28 cellular contexts compared by ENCODE assay signal in the genomic region with DNA sequence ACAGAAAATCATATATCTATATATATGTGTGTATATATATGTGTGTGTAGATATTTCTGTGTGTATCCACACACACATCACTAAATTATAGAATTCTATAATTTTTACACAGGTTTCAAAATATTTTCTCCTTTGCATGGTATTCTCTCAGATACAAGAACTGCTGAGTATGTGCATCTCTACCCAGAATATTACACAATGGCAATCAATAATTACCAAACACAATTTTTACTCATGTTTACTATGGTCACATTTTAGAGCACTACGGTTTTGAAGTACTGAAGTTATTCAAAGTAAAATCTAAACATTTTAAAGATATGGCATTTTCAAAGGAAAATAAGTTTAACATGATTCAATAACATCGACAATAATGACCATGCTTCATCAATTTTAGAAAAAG.
"Had no signal": no experiment of that assay in that cellular context is flagged by ENCODE, and none has a peak within 500 bp of the region (broad histone marks: within the 10 kb centered on the region; RNA-seq: fewer than 3 reads in every experiment).

No MANE protein-coding gene starts in this region.

- DNase-seq: stimulated activated CD4-positive, alpha-beta T cell treated with anti-CD3 and anti-CD28 coated beads, Interleukin-2, amount 100 ng/mL, for 48 hours; stimulated activated CD4-positive, alpha-beta T cell treated with anti-CD3 and anti-CD28 coated beads, Interleukin-4, amount 100 ng/mL, for 1 hour; stimulated activated CD4-positive, alpha-beta T cell treated with anti-CD3 and anti-CD28 coated beads, Interleukin-4, amount 100 ng/mL, for 24 hours; stimulated activated CD4-positive, alpha-beta T cell treated with anti-CD3 and anti-CD28 coated beads, Interleukin-4, amount 100 ng/mL, for 4 hours; stimulated activated CD8-positive, alpha-beta memory T cell treated with anti-CD3 and anti-CD28 coated beads, Interleukin-4, amount 100 ng/mL, for 48 hours; stimulated activated naive B cell treated with anti-CD40 and anti-IgM and Interleukin-4, amounts not matched to agents 10 μg/mL and 1 μg/mL and 100 μg/mL, for 72 hours; stimulated activated naive CD4-positive, alpha-beta T cell; stimulated activated naive CD4-positive, alpha-beta T cell treated with Interleukin-2 at 50 U/mL for 16 hours; stimulated activated naive CD8-positive, alpha-beta T cell treated with anti-CD3 and anti-CD28 coated beads, Interleukin-15, amount 100 ng/mL, for 72 hours; stimulated activated naive CD8-positive, alpha-beta T cell treated with anti-CD3 and anti-CD28 coated beads, Interleukin-15, Interleukin-2, amounts not matched to agents 100 U/mL and 50 U/mL, for 24 hours; substantia nigra; testis; thyroid gland; tibial artery; transverse colon; upper lobe of left lung; upper lobe of right lung; uterus had no signal

- H3K27ac ChIP-seq: stomach, suprapubic skin, testis, thoracic aorta, thyroid gland, tibial artery, tibial nerve, transverse colon, upper lobe of left lung, upper lobe of right lung, uterus, vagina had no signal

- H3K27ac Mint-ChIP-seq: stimulated activated effector memory CD8-positive, alpha-beta T cell treated with anti-CD3 and anti-CD28 coated beads, Interleukin-12 subunit alpha, Interleukin-12 subunit beta, amount 100 ng/mL, for 72 hours; stimulated activated memory B cell treated with anti-CD40 and anti-IgM and Interleukin-4, amounts not matched to agents 10 μg/mL and 1 μg/mL and 100 μg/mL, for 72 hours; stimulated activated naive B cell treated with anti-CD40 and anti-IgM and Interleukin-4, amounts not matched to agents 10 μg/mL and 1 μg/mL and 100 μg/mL, for 72 hours; stimulated activated naive CD8-positive, alpha-beta T cell treated with anti-CD3 and anti-CD28 coated beads, Interleukin-15, amount 100 ng/mL, for 72 hours; stimulated activated naive CD8-positive, alpha-beta T cell treated with anti-CD3 and anti-CD28 coated beads, Interleukin-15, Interleukin-2, amounts not matched to agents 100 ng/mL and 50 ng/mL, for 24 hours; type B pancreatic cell had no signal

- ATAC-seq: stimulated activated effector memory CD8-positive, alpha-beta T cell treated with anti-CD3 and anti-CD28 coated beads, Interleukin-12 subunit alpha, Interleukin-12 subunit beta, amount 100 ng/mL, for 72 hours; stimulated activated memory B cell treated with anti-CD40 and anti-IgM and Interleukin-4, amounts not matched to agents 10 μg/mL and 1 μg/mL and 100 μg/mL, for 72 hours; stimulated activated naive B cell treated with anti-CD40 and anti-IgM and Interleukin-4, amounts not matched to agents 10 μg/mL and 1 μg/mL and 100 μg/mL, for 72 hours; stimulated activated naive CD8-positive, alpha-beta T cell treated with anti-CD3 and anti-CD28 coated beads, Interleukin-15, amount 100 ng/mL, for 72 hours; stimulated activated naive CD8-positive, alpha-beta T cell treated with anti-CD3 and anti-CD28 coated beads, Interleukin-15, Interleukin-2, amounts not matched to agents 100 U/mL and 50 U/mL, for 24 hours; upper lobe of right lung had no signal

- H3K9me3 ChIP-seq: stomach, suprapubic skin, testis, thoracic aorta, thyroid gland, tibial artery, tibial nerve, transverse colon, upper lobe of left lung, upper lobe of right lung, uterus, vagina had no signal

- H3K4me3 Mint-ChIP-seq: stimulated activated effector memory CD8-positive, alpha-beta T cell treated with anti-CD3 and anti-CD28 coated beads, Interleukin-12 subunit alpha, Interleukin-12 subunit beta, amount 100 ng/mL, for 72 hours; stimulated activated memory B cell treated with anti-CD40 and anti-IgM and Interleukin-4, amounts not matched to agents 10 μg/mL and 1 μg/mL and 100 μg/mL, for 72 hours; stimulated activated naive B cell treated with anti-CD40 and anti-IgM and Interleukin-4, amounts not matched to agents 10 μg/mL and 1 μg/mL and 100 μg/mL, for 72 hours; stimulated activated naive CD8-positive, alpha-beta T cell treated with anti-CD3 and anti-CD28 coated beads, Interleukin-15, amount 100 ng/mL, for 72 hours; stimulated activated naive CD8-positive, alpha-beta T cell treated with anti-CD3 and anti-CD28 coated beads, Interleukin-15, Interleukin-2, amounts not matched to agents 100 ng/mL and 50 ng/mL, for 24 hours; type B pancreatic cell had no signal

- H3K36me3 Mint-ChIP-seq: stimulated activated effector memory CD8-positive, alpha-beta T cell treated with anti-CD3 and anti-CD28 coated beads, Interleukin-12 subunit alpha, Interleukin-12 subunit beta, amount 100 ng/mL, for 72 hours; stimulated activated memory B cell treated with anti-CD40 and anti-IgM and Interleukin-4, amounts not matched to agents 10 μg/mL and 1 μg/mL and 100 μg/mL, for 72 hours; stimulated activated naive B cell treated with anti-CD40 and anti-IgM and Interleukin-4, amounts not matched to agents 10 μg/mL and 1 μg/mL and 100 μg/mL, for 72 hours; type B pancreatic cell had no signal

- H3K27me3 ChIP-seq: stomach, suprapubic skin, testis, thyroid gland, tibial artery, tibial nerve, transverse colon, upper lobe of left lung, upper lobe of right lung, uterus, vagina had no signal

- H3K9me3 Mint-ChIP-seq: stimulated activated effector memory CD8-positive, alpha-beta T cell treated with anti-CD3 and anti-CD28 coated beads, Interleukin-12 subunit alpha, Interleukin-12 subunit beta, amount 100 ng/mL, for 72 hours; stimulated activated memory B cell treated with anti-CD40 and anti-IgM and Interleukin-4, amounts not matched to agents 10 μg/mL and 1 μg/mL and 100 μg/mL, for 72 hours; stimulated activated naive B cell treated with anti-CD40 and anti-IgM and Interleukin-4, amounts not matched to agents 10 μg/mL and 1 μg/mL and 100 μg/mL, for 72 hours; stimulated activated naive CD8-positive, alpha-beta T cell treated with anti-CD3 and anti-CD28 coated beads, Interleukin-15, amount 100 ng/mL, for 72 hours; stimulated activated naive CD8-positive, alpha-beta T cell treated with anti-CD3 and anti-CD28 coated beads, Interleukin-15, Interleukin-2, amounts not matched to agents 100 ng/mL and 50 ng/mL, for 24 hours; type B pancreatic cell had no signal

- H3K4me1 Mint-ChIP-seq: stimulated activated effector memory CD8-positive, alpha-beta T cell treated with anti-CD3 and anti-CD28 coated beads, Interleukin-12 subunit alpha, Interleukin-12 subunit beta, amount 100 ng/mL, for 72 hours; stimulated activated memory B cell treated with anti-CD40 and anti-IgM and Interleukin-4, amounts not matched to agents 10 μg/mL and 1 μg/mL and 100 μg/mL, for 72 hours; stimulated activated naive B cell treated with anti-CD40 and anti-IgM and Interleukin-4, amounts not matched to agents 10 μg/mL and 1 μg/mL and 100 μg/mL, for 72 hours; stimulated activated naive CD8-positive, alpha-beta T cell treated with anti-CD3 and anti-CD28 coated beads, Interleukin-15, amount 100 ng/mL, for 72 hours had no signal

- H3K27me3 Mint-ChIP-seq: stimulated activated memory B cell treated with anti-CD40 and anti-IgM and Interleukin-4, amounts not matched to agents 10 μg/mL and 1 μg/mL and 100 μg/mL, for 72 hours; stimulated activated naive B cell treated with anti-CD40 and anti-IgM and Interleukin-4, amounts not matched to agents 10 μg/mL and 1 μg/mL and 100 μg/mL, for 72 hours; stimulated activated naive CD8-positive, alpha-beta T cell treated with anti-CD3 and anti-CD28 coated beads, Interleukin-15, amount 100 ng/mL, for 72 hours had no signal

- H3K4me3 ChIP-seq: stomach, suprapubic skin, testis, thoracic aorta, thyroid gland, tibial artery, tibial nerve, transverse colon, upper lobe of left lung, upper lobe of right lung, uterus, vagina had no signal

- H3K36me3 ChIP-seq: stomach, suprapubic skin, thoracic aorta, thyroid gland, tibial artery, tibial nerve, transverse colon, upper lobe of left lung, upper lobe of right lung, uterus, vagina had no signal

- FAIRE-seq: urothelium cell line had no signal

- H3K4me1 ChIP-seq: suprapubic skin, testis, thyroid gland, tibial artery, tibial nerve, upper lobe of right lung, uterus, vagina had no signal
